ENCODE assay signal across 27 cellular contexts in the genomic region with DNA sequence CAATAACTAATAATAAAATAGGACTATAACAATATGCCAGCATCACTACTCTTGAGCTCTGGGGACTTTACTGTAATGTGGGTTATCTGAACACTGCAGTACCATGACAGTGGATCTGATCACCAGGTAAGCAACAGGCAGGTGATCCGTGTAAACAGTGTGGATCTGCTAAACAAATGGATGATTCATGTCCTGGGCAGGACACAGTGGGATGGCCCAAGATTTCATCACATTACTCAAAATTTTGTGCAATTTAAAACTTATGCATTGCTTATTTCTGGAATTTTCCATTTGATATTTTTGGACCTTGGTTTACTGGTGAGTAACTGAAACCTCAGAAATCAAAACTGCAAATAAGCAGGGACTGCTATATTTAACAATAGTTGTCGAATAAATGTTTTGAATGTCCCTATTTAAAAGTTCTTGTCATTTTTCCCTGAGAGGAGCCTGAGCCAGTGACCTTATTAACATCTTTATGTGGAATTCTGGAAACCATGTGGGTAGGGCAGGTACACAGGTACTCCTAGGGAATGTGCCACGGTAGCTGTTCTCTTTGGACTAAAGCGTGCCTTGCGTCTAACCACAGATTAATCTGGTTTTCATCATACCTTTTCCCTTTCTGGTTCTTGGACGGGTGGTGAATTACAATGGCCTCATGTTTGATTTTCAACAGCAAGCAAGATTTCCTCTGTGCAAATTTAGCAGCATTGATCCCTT.
A peak's percentile ranks its signal among the peaks of the same experiment; 100 is the strongest.
DNase-seq lines count a peak whose midpoint lies in the region; ATAC-seq, FAIRE-seq and TF ChIP-seq lines count a peak whose summit lies in the region.
"Had no signal": no experiment of that assay in that cellular context is flagged by ENCODE, and none has a peak within 500 bp of the region (broad histone marks: within the 10 kb centered on the region; RNA-seq: fewer than 3 reads in every experiment).

No MANE protein-coding gene starts in this region.

- peaks cover 0 to 17% (median 6%) of the 10 kb centered on the region in 5 donors for H3K27me3 Mint-ChIP-seq in naive thymus-derived CD4-positive, alpha-beta T cell
- H3K27me3 Mint-ChIP-seq: activated CD8-positive, alpha-beta memory T cell treated with anti-CD3 and anti-CD28 coated beads, Interleukin-2, amount 10 ng/mL, durations not matched to agents 7 days and 5 days; natural killer cell treated with Interleukin-12 subunit alpha and Interleukin-12 subunit beta and Interleukin-15 and Interleukin-18, amount 100 ng/mL, for 72 hours had no signal

- no peaks in the 10 kb centered on the region for H3K4me1 Mint-ChIP-seq in naive thymus-derived CD4-positive, alpha-beta T cell
- H3K4me1 Mint-ChIP-seq: activated CD8-positive, alpha-beta memory T cell treated with anti-CD3 and anti-CD28 coated beads, Interleukin-2, amount 10 ng/mL, durations not matched to agents 7 days and 5 days had no signal

- no peak overlapping the region for H2AFZ ChIP-seq in GM23248

- H3K9me3 ChIP-seq in A549 (peaks cover 4% of the 10 kb centered on the region; the same call in 2 of the 3 replicates), GM23248 (ENCODE audit: low read depth) (no peaks in the 10 kb centered on the region), adipocyte (ENCODE audit: control insufficient read depth, low read length) (no peaks in the 10 kb centered on the region)
- H3K9me3 ChIP-seq in naive thymus-derived CD4-positive, alpha-beta T cell (ENCODE audit: control insufficient read depth in 2 of 3, low read length in 3 of 3): no peaks in the 10 kb centered on the region
- H3K9me3 ChIP-seq: colonic mucosa, HAP-1, MG63 had no signal

- no peaks in the 10 kb centered on the region for H3K36me3 Mint-ChIP-seq in naive thymus-derived CD4-positive, alpha-beta T cell
- H3K36me3 Mint-ChIP-seq: activated CD8-positive, alpha-beta memory T cell treated with anti-CD3 and anti-CD28 coated beads, Interleukin-2, amount 10 ng/mL, durations not matched to agents 7 days and 5 days; natural killer cell treated with Interleukin-12 subunit alpha and Interleukin-12 subunit beta and Interleukin-15 and Interleukin-18, amount 100 ng/mL, for 72 hours had no signal

- H3K9ac ChIP-seq in GM23248: no peak overlapping the region
- H3K9ac ChIP-seq in adipocyte (ENCODE audit: low read length): no peak overlapping the region

- TF ChIP-seq EP300 in A549 (IDR thresholded peaks at IDR 0.05): no peak

- H3K9me3 Mint-ChIP-seq in naive thymus-derived CD4-positive, alpha-beta T cell: peaks cover 0 to 2% (median 0%) of the 10 kb centered on the region in 11 donors
- H3K9me3 Mint-ChIP-seq: activated T-cell treated with anti-CD3 and anti-CD28 coated beads, Interleukin-2, amount 50 U/mL, for 72 hours; natural killer cell treated with Interleukin-12 subunit alpha and Interleukin-12 subunit beta and Interleukin-15 and Interleukin-18, amount 100 ng/mL, for 72 hours had no signal

- no peak overlapping the region for H3K4me3 Mint-ChIP-seq in naive thymus-derived CD4-positive, alpha-beta T cell
- H3K4me3 Mint-ChIP-seq: activated CD8-positive, alpha-beta memory T cell treated with anti-CD3 and anti-CD28 coated beads, Interleukin-2, amount 10 ng/mL, durations not matched to agents 7 days and 5 days; activated T-cell treated with anti-CD3 and anti-CD28 coated beads, Interleukin-2, amount 50 U/mL, for 72 hours; natural killer cell treated with Interleukin-12 subunit alpha and Interleukin-12 subunit beta and Interleukin-15 and Interleukin-18, amount 100 ng/mL, for 72 hours had no signal

- H3F3A ChIP-seq in GM23248 (ENCODE audit: insufficient read depth): no peaks in the 10 kb centered on the region

- no peaks in the 10 kb centered on the region for H3K9me2 ChIP-seq in GM23248 (ENCODE audit: insufficient read depth)

- no peak overlapping the region for H3K27ac Mint-ChIP-seq in naive thymus-derived CD4-positive, alpha-beta T cell
- H3K27ac Mint-ChIP-seq: activated CD8-positive, alpha-beta memory T cell treated with anti-CD3 and anti-CD28 coated beads, Interleukin-2, amount 10 ng/mL, durations not matched to agents 7 days and 5 days; activated T-cell treated with anti-CD3 and anti-CD28 coated beads, Interleukin-2, amount 50 U/mL, for 72 hours; natural killer cell treated with Interleukin-12 subunit alpha and Interleukin-12 subunit beta and Interleukin-15 and Interleukin-18, amount 100 ng/mL, for 72 hours had no signal

- H3K79me2 ChIP-seq in GM23248 (ENCODE audit: insufficient read depth): no peaks in the 10 kb centered on the region

- no peak for TF ChIP-seq RAD21 in A549 (conservative IDR thresholded peaks at IDR 0.05 in 1 of 2, IDR thresholded peaks at IDR 0.05 in 1 of 2)

- H3K4me1 ChIP-seq in A549: peaks cover 24% of the 10 kb centered on the region
- no peaks in the 10 kb centered on the region for H3K4me1 ChIP-seq in GM23248 (ENCODE audit: insufficient read depth)
- H3K4me1 ChIP-seq in adipocyte (ENCODE audit: control insufficient read depth, insufficient read depth, low read length): peaks cover 6% of the 10 kb centered on the region
- H3K4me1 ChIP-seq in naive thymus-derived CD4-positive, alpha-beta T cell (ENCODE audit: control insufficient read depth in 2 of 2, insufficient read depth in 2 of 2, low read length in 2 of 2): no peaks in the 10 kb centered on the region
- H3K4me1 ChIP-seq: colonic mucosa, HAP-1 had no signal

- POLR2A ChIA-PET in A549 (lab: Yijun Ruan, JAX): no interaction called here
- POLR2A ChIA-PET in naive thymus-derived CD4-positive, alpha-beta T cell (lab: Charles Lee): no interaction called here

- TF ChIP-seq POLR2A in A549 (IDR thresholded peaks at IDR 0.05; ENCODE audit: low read length): no peak

- H3K4me2 ChIP-seq in A549: peak overlapping the region; percentile 28
- no peak overlapping the region for H3K4me2 ChIP-seq in GM23248 (ENCODE audit: unreplicated experiment)

- CTCF ChIA-PET in A549 (lab: Yijun Ruan, JAX): no interaction called here
- CTCF ChIA-PET in naive thymus-derived CD4-positive, alpha-beta T cell (lab: Charles Lee): no interaction called here

- no peaks in the 10 kb centered on the region for H4K20me1 ChIP-seq in GM23248 (ENCODE audit: insufficient read depth)

- WGBS in A549 (ENCODE audit: missing lambda C conversion rate): 63% methylated on average over 6 of the region's 6 CpGs
- WGBS in GM23248 (ENCODE audit: low coverage in 1 of 2, low lambda C conversion rate in 2 of 2, missing lambda C conversion rate in 2 of 2), 2 experiments: 28 to 34% methylated on average over 6 of the region's 6 CpGs

- peak; percentile 29 to 83; a peak in 3 of 6 replicates for ATAC-seq in A549
- no peak for ATAC-seq in HG03196 (IDR thresholded peaks at IDR 0.05; ENCODE audit: unreplicated experiment)
- no peak for ATAC-seq in naive thymus-derived CD4-positive, alpha-beta T cell
- ATAC-seq: activated CD8-positive, alpha-beta memory T cell treated with anti-CD3 and anti-CD28 coated beads, Interleukin-2, amount 10 ng/mL, durations not matched to agents 7 days and 5 days; activated T-cell treated with anti-CD3 and anti-CD28 coated beads, Interleukin-2, amount 50 U/mL, for 72 hours; natural killer cell treated with Interleukin-12 subunit alpha and Interleukin-12 subunit beta and Interleukin-15 and Interleukin-18, amount 100 ng/mL, for 72 hours had no signal

- H3K27me3 ChIP-seq in GM23248 (replicated peaks; ENCODE audit: insufficient read depth): peaks cover 4% of the 10 kb centered on the region
- no peaks in the 10 kb centered on the region for H3K27me3 ChIP-seq in adipocyte (replicated peaks; ENCODE audit: control insufficient read depth, insufficient read depth, low read length)
- no peaks in the 10 kb centered on the region for H3K27me3 ChIP-seq in naive thymus-derived CD4-positive, alpha-beta T cell (ENCODE audit: control insufficient read depth in 2 of 2, insufficient read depth in 2 of 2, low read length in 2 of 2)
- H3K27me3 ChIP-seq: colonic mucosa, MG63 had no signal

- intact Hi-C loops in naive thymus-derived CD4-positive, alpha-beta T cell (cut with micrococcal nuclease): no loop called here

- H3K36me3 ChIP-seq in GM23248 (ENCODE audit: low read depth) (no peaks in the 10 kb centered on the region), adipocyte (ENCODE audit: control insufficient read depth, insufficient read depth, low read length, severe bottlenecking) (no peaks in the 10 kb centered on the region)
- H3K36me3 ChIP-seq in naive thymus-derived CD4-positive, alpha-beta T cell (ENCODE audit: control insufficient read depth in 2 of 3, insufficient read depth in 3 of 3, low read length in 3 of 3): no peaks in the 10 kb centered on the region
- H3K36me3 ChIP-seq: colonic mucosa, HAP-1, MG63 had no signal

- H3K27ac ChIP-seq in A549 (peak overlapping the region; percentile 17 to 73; a peak in 5 of 6 replicates), GM23248 (no peak overlapping the region)
- no peak overlapping the region for H3K27ac ChIP-seq in naive thymus-derived CD4-positive, alpha-beta T cell (ENCODE audit: low read depth, low read length)
- H3K27ac ChIP-seq: colonic mucosa had no signal

- DNase-seq in A549 (ENCODE audit: low read depth in 1 of 2, low spot score in 1 of 2) (no peak), GM23248 (peak; percentile 23), adipocyte (ENCODE audit: low read depth) (peak; percentile 73), fibroblast of pulmonary artery (ENCODE audit: low read depth) (peak; percentile 13), kidney tubule cell (ENCODE audit: low spot score) (no peak), medulla oblongata (ENCODE audit: extremely low spot score) (no peak)
- DNase-seq in naive thymus-derived CD4-positive, alpha-beta T cell: no peak
- DNase-seq: activated CD4-positive, alpha-beta T cell treated with anti-CD3 and anti-CD28 coated beads, Interleukin-2, amount 50 U/mL, for 1 hour; activated CD8-positive, alpha-beta memory T cell treated with anti-CD3 and anti-CD28 coated beads, Interleukin-2, amount 10 ng/mL, durations not matched to agents 7 days and 5 days; activated naive CD4-positive, alpha-beta T cell treated with Interleukin-2 at 50 U/mL for 16 hours; activated T-cell treated with anti-CD3 and anti-CD28 coated beads, Interleukin-2, amount 50 U/mL, for 72 hours; amygdala; colonic mucosa; DMS79; glutamatergic neuron; kidney; MG63; NCI-H1417; NCI-H510A; SHP77; stimulated activated naive CD4-positive, alpha-beta T cell; T-helper 9 cell had no signal

- H3K4me3 ChIP-seq in A549 (no peak overlapping the region), GM23248 (no peak overlapping the region), adipocyte (ENCODE audit: low read length) (no peak overlapping the region), fibroblast of pulmonary artery (replicated peaks; ENCODE audit: low read depth, low read length) (no peak overlapping the region)
- H3K4me3 ChIP-seq in naive thymus-derived CD4-positive, alpha-beta T cell (ENCODE audit: low read length): no peak overlapping the region
- H3K4me3 ChIP-seq: colonic mucosa, HAP-1, MG63 had no signal

- FAIRE-seq in A549 (lab: Jason Lieb, UNC): no peak
- FAIRE-seq: GM19239, kidney, urothelium cell line had no signal

- in situ Hi-C loops in GM23248 (cut with MboI): no loop called here

- TF ChIP-seq CTCF in A549 (IDR thresholded peaks at IDR 0.05) (no peak), fibroblast of pulmonary artery (IDR thresholded peaks at IDR 0.05; ENCODE audit: low read length, missing control alignments) (no peak)

TF ChIP-seq in A549, 52 proteins besides CTCF, POLR2A, EP300 and RAD21 (continues in another document):
- TF ChIP-seq TFCP2L1 (CRISPR knock-in tag; IDR thresholded peaks at IDR 0.05) (no peak), RNF2 (IDR thresholded peaks at IDR 0.05; ENCODE audit: borderline replicate concordance, low read depth) (no peak)

Comparison
In these comparisons a context has a peak if more than half of its experiments do, and no peak if none do; other contexts are left out.
1. ATAC-seq: peak in A549 (2 of 2); none in HG03196 (single experiment) and naive thymus-derived CD4-positive, alpha-beta T cell (single experiment).
2. DNase-seq: peak in GM23248 (single experiment), adipocyte (single experiment) and fibroblast of pulmonary artery (single experiment); none in A549 (0 of 2), kidney tubule cell (single experiment), medulla oblongata (single experiment) and naive thymus-derived CD4-positive, alpha-beta T cell (0 of 9).
3. H3K27ac ChIP-seq: peak in A549 (2 of 2); none in GM23248 (single experiment) and naive thymus-derived CD4-positive, alpha-beta T cell (single experiment).